In genomic region chr1:8378981-8379470, GRCh38 we compare ENCODE assay signal across 11 cellular contexts.
DNase-seq lines count a peak whose midpoint lies in the region; ATAC-seq and TF ChIP-seq lines count a peak whose summit lies in the region.
"Had no signal": no experiment of that assay in that cellular context is flagged by ENCODE, and none has a peak within 500 bp of the region (broad histone marks: within the 10 kb centered on the region; RNA-seq: fewer than 3 reads in every experiment).

No MANE protein-coding gene starts in this region.

- H3K9me3 ChIP-seq in breast epithelium = no peaks in the 10 kb centered on the region
- H3K9me3 ChIP-seq in neural progenitor cell (ENCODE audit: low read depth) = no peaks in the 10 kb centered on the region
- H3K9me3 ChIP-seq in vagina = no peaks in the 10 kb centered on the region
- H3K9me3 ChIP-seq in MM.1S (replicated peaks; ENCODE audit: insufficient read depth, low read length) = no peaks in the 10 kb centered on the region

- H3K27ac ChIP-seq in breast epithelium = peak overlapping the region; percentile 73 to 85
- H3K27ac ChIP-seq in neural progenitor cell = no peak overlapping the region
- H3K27ac ChIP-seq in vagina = peak overlapping the region; percentile 69
- no peak overlapping the region for H3K27ac ChIP-seq in MM.1S (ENCODE audit: low read length)

- H3K4me1 ChIP-seq in breast epithelium (peaks cover 9 to 20% of the 10 kb centered on the region in 2 donors), neural progenitor cell (peaks cover 59% of the 10 kb centered on the region), vagina (peaks cover 79% of the 10 kb centered on the region), MM.1S (ENCODE audit: low read length) (no peaks in the 10 kb centered on the region)

- H3K9me2 ChIP-seq in MM.1S (replicated peaks; ENCODE audit: insufficient read depth, low read length) = no peaks in the 10 kb centered on the region

- TF ChIP-seq CTCF in breast epithelium (IDR thresholded peaks at IDR 0.05) (no peak), MCF 10A (IDR thresholded peaks at IDR 0.05; ENCODE audit: unreplicated experiment) (no peak), neural progenitor cell (IDR thresholded peaks at IDR 0.05) (no peak), vagina (IDR thresholded peaks at IDR 0.05) (no peak), MM.1S (IDR thresholded peaks at IDR 0.05; ENCODE audit: low read length) (no peak)

- H3K9ac ChIP-seq in neural progenitor cell = no peak overlapping the region
- no peak overlapping the region for H3K9ac ChIP-seq in MM.1S (ENCODE audit: low read length)

- H2AFZ ChIP-seq in neural progenitor cell (replicated peaks) = no peak overlapping the region
- no peak overlapping the region for H2AFZ ChIP-seq in MM.1S (ENCODE audit: low read length)

- CTCF ChIA-PET in MCF 10A (lab: Yijun Ruan, JAX) = interaction anchor here (1.5 kb wide), 1 partner anchor 192 kb away, joined by 4 read pairs; no protein-coding TSS in a partner anchor

- peak; percentile 17 for ATAC-seq in Right ventricle myocardium superior (ENCODE audit: poor library complexity)

- no peaks in the 10 kb centered on the region for H3K9me3 Mint-ChIP-seq in MCF 10A (ENCODE audit: unreplicated experiment)
- no peaks in the 10 kb centered on the region for H3K9me3 Mint-ChIP-seq in neural progenitor cell
- H3K9me3 Mint-ChIP-seq: IgD-negative memory B cell had no signal

- H3K4me2 ChIP-seq in neural progenitor cell (peak overlapping the region; percentile 50), MM.1S (ENCODE audit: low read depth, low read length) (no peak overlapping the region)

- H3K36me3 Mint-ChIP-seq in MCF 10A (ENCODE audit: insufficient read depth, unreplicated experiment) (peaks cover 14% of the 10 kb centered on the region), neural progenitor cell (peaks cover 21% of the 10 kb centered on the region)

- BruUV-seq in MCF 10A (replicated peaks; lab: Mats Ljungman, UMichigan) = no TSS peak

- TF ChIP-seq POLR2A in breast epithelium (IDR thresholded peaks at IDR 0.05) (no peak), vagina (IDR thresholded peaks at IDR 0.05) (no peak)

- H3K27me3 Mint-ChIP-seq in MCF 10A (ENCODE audit: insufficient read depth, unreplicated experiment) (no peaks in the 10 kb centered on the region), neural progenitor cell (ENCODE audit: insufficient read depth, low read depth) (peaks cover 7% of the 10 kb centered on the region)
- H3K27me3 Mint-ChIP-seq: IgD-negative memory B cell had no signal

- H3K36me3 ChIP-seq in breast epithelium = no peaks in the 10 kb centered on the region
- H3K36me3 ChIP-seq in neural progenitor cell = no peaks in the 10 kb centered on the region
- no peaks in the 10 kb centered on the region for H3K36me3 ChIP-seq in vagina
- H3K36me3 ChIP-seq in MM.1S (replicated peaks; ENCODE audit: insufficient read depth, low read length) = no peaks in the 10 kb centered on the region

- peak overlapping the region in 1 of 3 donors; percentile 5 for H3K4me3 ChIP-seq in breast epithelium
- H3K4me3 ChIP-seq in neural progenitor cell = no peak overlapping the region
- H3K4me3 ChIP-seq in vagina = no peak overlapping the region
- no peak overlapping the region for H3K4me3 ChIP-seq in MM.1S (ENCODE audit: low read length)

- H3K4me3 Mint-ChIP-seq in MCF 10A (ENCODE audit: unreplicated experiment) = no peak overlapping the region
- no peak overlapping the region for H3K4me3 Mint-ChIP-seq in neural progenitor cell

- H3K27me3 ChIP-seq in breast epithelium (no peaks in the 10 kb centered on the region), neural progenitor cell (no peaks in the 10 kb centered on the region), vagina (no peaks in the 10 kb centered on the region), MM.1S (replicated peaks; ENCODE audit: insufficient read depth, low read length) (no peaks in the 10 kb centered on the region)

- intact Hi-C loops in breast epithelium (cut with DNase I; ENCODE audit: low total_unique reads) (no loop called here), MCF 10A (cut with micrococcal nuclease) (no loop called here), Right ventricle myocardium superior (cut with DNase I) (loop anchor here (10.0 kb wide), 1 partner anchor 146 kb away; no protein-coding TSS in a partner anchor), vagina (cut with DNase I) (no loop called here)

- H4K20me1 ChIP-seq in neural progenitor cell (ENCODE audit: low read depth) (peaks cover 97% of the 10 kb centered on the region), MM.1S (ENCODE audit: insufficient read depth, low read length) (no peaks in the 10 kb centered on the region)

- DNase-seq in breast epithelium (ENCODE audit: low spot score in 2 of 2) = no peak
- DNase-seq in MCF 10A (ENCODE audit: unreplicated experiment) = no peak
- no peak for DNase-seq in Right ventricle myocardium superior
- DNase-seq in neural progenitor cell (ENCODE audit: low spot score) = no peak
- DNase-seq in vagina (ENCODE audit: extremely low spot score in 2 of 2) = no peak
- DNase-seq in MM.1S = no peak
- DNase-seq in NCI-H446 treated with DMSO at 0.1 percent for 48 hours (lab: John Stamatoyannopoulos, UW) = no peak
- DNase-seq in NCI-H774 (lab: John Stamatoyannopoulos, UW) = no peak
- DNase-seq: NCI-H345; stimulated activated CD4-positive, alpha-beta T cell treated with anti-CD3 and anti-CD28 coated beads, Interleukin-4, amount 100 ng/mL, for 4 hours had no signal

- H3K27ac Mint-ChIP-seq in MCF 10A (ENCODE audit: low read depth, unreplicated experiment) (no peak overlapping the region), neural progenitor cell (no peak overlapping the region)

- peaks cover 8% of the 10 kb centered on the region for H3K4me1 Mint-ChIP-seq in MCF 10A (ENCODE audit: insufficient read depth, unreplicated experiment)
- H3K4me1 Mint-ChIP-seq in neural progenitor cell = peaks cover 77% of the 10 kb centered on the region

- POLR2A ChIA-PET in MCF 10A (lab: Yijun Ruan, JAX) = no interaction called here

- H3F3A ChIP-seq in neural progenitor cell (ENCODE audit: low read depth) (peaks cover 43% of the 10 kb centered on the region), MM.1S (ENCODE audit: insufficient read depth, low read length) (no peaks in the 10 kb centered on the region)

- peaks cover 84% of the 10 kb centered on the region for H3K79me2 ChIP-seq in neural progenitor cell (ENCODE audit: low read depth)
- H3K79me2 ChIP-seq in MM.1S (ENCODE audit: low read length) = peaks cover 14% of the 10 kb centered on the region

Comparison
In these comparisons a context has a peak if more than half of its experiments do, and no peak if none do; other contexts are left out.
1. H3K27ac ChIP-seq: peak in breast epithelium (2 of 2) and vagina (single experiment); none in neural progenitor cell (single experiment) and MM.1S (single experiment).